Comparison of ENCODE assay signal across 10 cellular contexts in the genomic region with DNA sequence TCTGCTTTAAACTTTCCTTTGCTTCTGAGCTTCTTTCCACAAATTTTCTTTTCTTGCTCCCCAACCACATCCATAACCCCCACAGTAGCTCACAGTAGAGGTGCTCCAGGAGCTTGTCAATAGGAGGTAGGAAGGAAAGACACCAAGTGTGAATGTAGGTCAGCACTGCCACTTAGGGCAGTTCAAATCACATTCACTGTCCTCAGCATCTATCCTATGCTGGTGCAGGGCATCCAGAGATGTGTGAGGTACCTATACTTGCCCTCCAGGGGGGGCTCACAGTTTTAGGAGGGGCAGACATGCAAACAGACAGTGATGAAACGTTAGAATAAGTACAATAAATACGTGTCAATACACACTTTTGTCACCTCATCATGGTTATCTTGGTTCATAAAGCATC. TPM values are rescaled to one million over a fixed set of nuclear protein-coding genes. Genes with fewer than 3 reads are reported as not detected.
DNase-seq lines count a peak whose midpoint lies in the region; ATAC-seq and TF ChIP-seq lines count a peak whose summit lies in the region.
"Had no signal": no experiment of that assay in that cellular context is flagged by ENCODE, and none has a peak within 500 bp of the region (broad histone marks: within the 10 kb centered on the region; RNA-seq: fewer than 3 reads in every experiment).

No MANE protein-coding gene starts in this region.

- POLR2A ChIA-PET in A673 (lab: Charles Lee; ENCODE audit: low non-redundant PET) = no interaction called here

- no peak for TF ChIP-seq EP300 in esophagus muscularis mucosa (IDR thresholded peaks at IDR 0.05)

- H3K36me3 ChIP-seq in A673 (ENCODE audit: insufficient read depth, low read length, poor library complexity, severe bottlenecking) (no peaks in the 10 kb centered on the region), esophagus muscularis mucosa (no peaks in the 10 kb centered on the region)

- TF ChIP-seq CTCF in A673 (conservative IDR thresholded peaks at IDR 0.05; ENCODE audit: low read depth, low read length) (peak; percentile 34; the same call in 1 of the 2 replicates), esophagus muscularis mucosa (IDR thresholded peaks at IDR 0.05) (no peak)

- WGBS in esophagus muscularis mucosa = 44% methylated on average over 2 of the region's 2 CpGs

- no peak for TF ChIP-seq POLR2A in esophagus muscularis mucosa (IDR thresholded peaks at IDR 0.05; ENCODE audit: low read depth)

- CTCF ChIA-PET in A673 (lab: Charles Lee) = no interaction called here

- ATAC-seq in GM19328 (IDR thresholded peaks at IDR 0.05; ENCODE audit: unreplicated experiment) (no peak), HG02678 (IDR thresholded peaks at IDR 0.05; ENCODE audit: unreplicated experiment) (no peak)

- H3K27me3 ChIP-seq in A673 (replicated peaks; ENCODE audit: insufficient read depth, low read depth, low read length, poor library complexity) (peaks cover 72% of the 10 kb centered on the region), esophagus muscularis mucosa (peaks cover 0 to 44% (median 3%) of the 10 kb centered on the region in 4 donors)

- H3K4me3 ChIP-seq in A673 (ENCODE audit: low read depth, low read length, poor library complexity, severe bottlenecking) (no peak overlapping the region), esophagus muscularis mucosa (no peak overlapping the region)

- no peak overlapping the region for H3K27ac ChIP-seq in A673 (ENCODE audit: low read depth, low read length, poor library complexity, severe bottlenecking)
- H3K27ac ChIP-seq in esophagus muscularis mucosa (replicated peaks in 1 of 4) = no peak overlapping the region

- H3K9me3 ChIP-seq in A673 (ENCODE audit: low read depth, low read length, poor library complexity, severe bottlenecking) = no peaks in the 10 kb centered on the region
- no peaks in the 10 kb centered on the region for H3K9me3 ChIP-seq in esophagus muscularis mucosa

- DNase-seq in A673 (ENCODE audit: low spot score) (peak; percentile 39), GDM1 (lab: John Stamatoyannopoulos, UW) (peak; percentile 20), NCI-H82 treated with DMSO at 0.1 percent for 48 hours (lab: John Stamatoyannopoulos, UW; ENCODE audit: unreplicated experiment) (peak; percentile 23), esophagus muscularis mucosa (ENCODE audit: extremely low spot score) (peak; percentile 83), activated gamma-delta T cell (lab: John Stamatoyannopoulos, UW) (no peak), 8988T (no peak)
- DNase-seq: NCI-H1436 treated with DMSO at 0.1 percent for 48 hours had no signal

- BruUV-seq in A673 (replicated peaks; lab: Mats Ljungman, UMichigan) = no TSS peak

- H3K4me1 ChIP-seq in A673 (ENCODE audit: insufficient read depth, low read length, poor library complexity, severe bottlenecking) (peaks cover 11% of the 10 kb centered on the region), esophagus muscularis mucosa (peaks cover 4 to 31% (median 28%) of the 10 kb centered on the region in 4 donors)

- intact Hi-C loops in A673 (cut with micrococcal nuclease; ENCODE audit: unreplicated experiment) = loop anchor here (1.0 kb wide), 1 partner anchor 57 kb away; no protein-coding TSS in a partner anchor
- intact Hi-C loops in esophagus muscularis mucosa (cut with DNase I) = no loop called here

RNA-seq across cellular contexts. Expression of a gene that starts 1.5 kb away (rescaled TPM):
- total RNA-seq in A673 (2021) (0.39 and 0.66 TPM in 2 replicates), esophagus muscularis mucosa (1 to 10 TPM in 3 of 4 donors, under 1 TPM in 1; 0.50 to 5.4 (median 1.8) TPM)
- total RNA-seq: T-helper 1 cell treated with Interleukin-12 subunit alpha and Interleukin-12 subunit beta and Interleukin-4 antibody, amounts not matched to agents 30 ng/mL and 1 ng/mL, for 36 hours had no signal

Comparison
In these comparisons a context has a peak if more than half of its experiments do, and no peak if none do; other contexts are left out.
1. DNase-seq: peak in A673 (single experiment), GDM1 (single experiment), NCI-H82 treated with DMSO at 0.1 percent for 48 hours (single experiment) and esophagus muscularis mucosa (single experiment); none in activated gamma-delta T cell (single experiment) and 8988T (single experiment).